ENCODE assay signal across 18 cellular contexts in the genomic region with DNA sequence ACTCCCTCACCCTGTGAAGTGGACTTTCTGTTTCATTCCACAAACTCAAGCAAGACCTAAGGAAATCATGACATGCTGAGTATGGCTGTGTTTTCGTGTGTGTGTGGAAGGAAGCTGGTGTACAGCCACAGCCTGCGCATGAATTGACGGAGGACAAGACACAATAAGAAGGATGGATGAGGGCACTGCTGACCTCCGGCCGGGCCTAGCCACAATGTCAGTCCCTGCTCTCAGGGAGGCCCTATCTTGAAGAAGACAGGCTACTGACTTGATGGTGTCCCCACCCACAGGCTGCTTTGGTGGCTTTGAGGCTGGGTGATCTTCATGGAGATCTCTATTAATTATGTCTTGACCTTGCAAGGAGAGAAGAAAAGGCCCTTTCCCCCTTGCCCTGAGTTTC. TPM values are rescaled to one million over a fixed set of nuclear protein-coding genes. Genes with fewer than 3 reads are reported as not detected.
DNase-seq lines count a peak whose midpoint lies in the region; TF ChIP-seq lines count a peak whose summit lies in the region.
"Had no signal": no experiment of that assay in that cellular context is flagged by ENCODE, and none has a peak within 500 bp of the region (broad histone marks: within the 10 kb centered on the region; RNA-seq: fewer than 3 reads in every experiment).

No MANE protein-coding gene starts in this region.

- H4K91ac ChIP-seq in mesenchymal stem cell (ENCODE audit: low read length): peak overlapping the region; percentile 85

- peak overlapping the region in 1 of 2 experiments; percentile 76 for H3K14ac ChIP-seq in mesenchymal stem cell (ENCODE audit: low read length in 2 of 2)

- H3K4me2 ChIP-seq in mesenchymal stem cell (ENCODE audit: low read length, poor library complexity, severe bottlenecking): no peak overlapping the region

- no peaks in the 10 kb centered on the region for H3K36me3 ChIP-seq in right atrium auricular region
- no peaks in the 10 kb centered on the region for H3K36me3 ChIP-seq in mesenchymal stem cell (ENCODE audit: control insufficient read depth in 1 of 2, insufficient read depth in 2 of 2, low read depth in 1 of 2, low read length in 2 of 2)
- no peaks in the 10 kb centered on the region for H3K36me3 ChIP-seq in testis (ENCODE audit: low read depth, missing control alignments)
- H3K36me3 ChIP-seq in transverse colon: no peaks in the 10 kb centered on the region
- no peaks in the 10 kb centered on the region for H3K36me3 ChIP-seq in WERI-Rb-1

- no peaks in the 10 kb centered on the region for H3K36me3 Mint-ChIP-seq in type B pancreatic cell

- no peak for TF ChIP-seq EP300 in transverse colon (IDR thresholded peaks at IDR 0.05; ENCODE audit: low read depth)

- no peak overlapping the region for H3K23ac ChIP-seq in mesenchymal stem cell (ENCODE audit: low read length in 2 of 2)

- no peak overlapping the region for H2BK120ac ChIP-seq in mesenchymal stem cell (ENCODE audit: low read depth, low read length)

- H3K27me3 ChIP-seq in right atrium auricular region (no peaks in the 10 kb centered on the region), mesenchymal stem cell (ENCODE audit: control insufficient read depth in 1 of 2, insufficient read depth in 1 of 2, low read length in 2 of 2) (no peaks in the 10 kb centered on the region), testis (no peaks in the 10 kb centered on the region), transverse colon (no peaks in the 10 kb centered on the region), WERI-Rb-1 (ENCODE audit: insufficient read depth, low read depth, severe bottlenecking) (no peaks in the 10 kb centered on the region)

- H3K4me3 ChIP-seq in right atrium auricular region (no peak overlapping the region), mesenchymal stem cell (ENCODE audit: insufficient read depth in 1 of 2, low read depth in 1 of 2, low read length in 2 of 2) (no peak overlapping the region), testis (no peak overlapping the region), transverse colon (no peak overlapping the region), WERI-Rb-1 (ENCODE audit: low read depth, low read length) (no peak overlapping the region)
- H3K4me3 ChIP-seq: GM23248 had no signal

- DNase-seq in cardiac septum (ENCODE audit: low spot score) (peak; percentile 58), right atrium auricular region (ENCODE audit: low spot score) (no peak), RWPE1 (ENCODE audit: low spot score) (no peak), mesenchymal stem cell (no peak), type B pancreatic cell (ENCODE audit: extremely low spot score, unreplicated experiment) (no peak), testis (no peak), transverse colon (no peak), WERI-Rb-1 (no peak)
- DNase-seq: ACHN; AML-193; Caco-2; CD4-positive, alpha-beta T cell; GDM1; GM23248; H7; HFFc6 had no signal

- no peaks in the 10 kb centered on the region for H3K79me1 ChIP-seq in mesenchymal stem cell (replicated peaks; ENCODE audit: low read length, poor library complexity, severe bottlenecking)

- H3K4me1 Mint-ChIP-seq in type B pancreatic cell (ENCODE audit: unreplicated experiment): peaks cover 38% of the 10 kb centered on the region

- peak overlapping the region; percentile 99 for H3K27ac Mint-ChIP-seq in type B pancreatic cell
- H3K27ac Mint-ChIP-seq: CD4-positive, alpha-beta T cell; HFFc6 had no signal

- H3K4me3 Mint-ChIP-seq in type B pancreatic cell: no peak overlapping the region
- H3K4me3 Mint-ChIP-seq: CD4-positive, alpha-beta T cell; HFFc6 had no signal

- H3K27ac ChIP-seq in right atrium auricular region: no peak overlapping the region
- H3K27ac ChIP-seq in RWPE1: peak overlapping the region; percentile 8; the same call in 1 of the 2 replicates
- no peak overlapping the region for H3K27ac ChIP-seq in mesenchymal stem cell (ENCODE audit: low read length, poor library complexity, severe bottlenecking)
- H3K27ac ChIP-seq in testis: peak overlapping the region in 1 of 2 donors; percentile 44
- no peak overlapping the region for H3K27ac ChIP-seq in transverse colon
- H3K27ac ChIP-seq in WERI-Rb-1: no peak overlapping the region
- H3K27ac ChIP-seq: C4-2B, GM23248 had no signal

- TF ChIP-seq CTCF in right atrium auricular region (IDR thresholded peaks at IDR 0.05) (no peak), RWPE1 (conservative IDR thresholded peaks at IDR 0.05; ENCODE audit: low read depth) (no peak), type B pancreatic cell (conservative IDR thresholded peaks at IDR 0.05) (no peak), testis (IDR thresholded peaks at IDR 0.05) (no peak), transverse colon (IDR thresholded peaks at IDR 0.05) (no peak), WERI-Rb-1 (IDR thresholded peaks at IDR 0.05; ENCODE audit: low read depth, low read length) (no peak)

- intact Hi-C loops in cardiac septum (cut with DNase I): no loop called here
- intact Hi-C loops in testis (cut with DNase I; ENCODE audit: low total_unique reads): no loop called here
- intact Hi-C loops in transverse colon (cut with DNase I; ENCODE audit: low total_unique reads): no loop called here

- no peak overlapping the region for H3K9ac ChIP-seq in mesenchymal stem cell (ENCODE audit: low read length)
- H3K9ac ChIP-seq: GM23248 had no signal

- in situ Hi-C loops in transverse colon (cut with MboI; ENCODE audit: low pct_ligation_motif_present in 1 of 4, low pct_unique_long_range_greater_than_20kb in 1 of 4, low sequenced_read_pairs in 3 of 4): no loop called here

- H3K4ac ChIP-seq in mesenchymal stem cell (ENCODE audit: low read depth in 1 of 2, low read length in 2 of 2): no peak overlapping the region

- H3K4me1 ChIP-seq in right atrium auricular region: no peaks in the 10 kb centered on the region
- H3K4me1 ChIP-seq in mesenchymal stem cell (ENCODE audit: control insufficient read depth, insufficient read depth, low read depth, low read length): peaks cover 17% of the 10 kb centered on the region
- peaks cover 29% of the 10 kb centered on the region for H3K4me1 ChIP-seq in testis
- peaks cover 13 to 48% (median 28%) of the 10 kb centered on the region in 4 donors for H3K4me1 ChIP-seq in transverse colon

- H3K9me3 ChIP-seq in right atrium auricular region (no peaks in the 10 kb centered on the region), mesenchymal stem cell (ENCODE audit: control insufficient read depth, low read length) (no peaks in the 10 kb centered on the region), testis (no peaks in the 10 kb centered on the region), transverse colon (no peaks in the 10 kb centered on the region), WERI-Rb-1 (ENCODE audit: severe bottlenecking) (no peaks in the 10 kb centered on the region)
- H3K9me3 ChIP-seq: Caco-2 had no signal

- no peak overlapping the region for H2BK5ac ChIP-seq in mesenchymal stem cell (ENCODE audit: low read depth, low read length, poor library complexity, severe bottlenecking)

- H2AK5ac ChIP-seq in mesenchymal stem cell (ENCODE audit: low read length, severe bottlenecking): peak overlapping the region; percentile 53

- TF ChIP-seq POLR2A in testis (IDR thresholded peaks at IDR 0.05) (no peak), transverse colon (IDR thresholded peaks at IDR 0.05) (no peak)

- H2AFZ ChIP-seq in mesenchymal stem cell (ENCODE audit: low read depth, low read length): no peak overlapping the region
- H2AFZ ChIP-seq: GM23248 had no signal

- no peaks in the 10 kb centered on the region for H3K9me3 Mint-ChIP-seq in type B pancreatic cell
- H3K9me3 Mint-ChIP-seq: CD4-positive, alpha-beta T cell; HFFc6 had no signal

- peak overlapping the region; percentile 7 for H2BK15ac ChIP-seq in mesenchymal stem cell (ENCODE audit: low read depth, poor library complexity, severe bottlenecking)

- peak overlapping the region; percentile 45 to 77 for H3K18ac ChIP-seq in mesenchymal stem cell (ENCODE audit: low read depth in 1 of 2, low read length in 2 of 2)

- peak overlapping the region; percentile 19 for H4K8ac ChIP-seq in mesenchymal stem cell (ENCODE audit: low read length)

- CTCF ChIA-PET in RWPE1 (lab: Yijun Ruan, JAX): no interaction called here

- 97% methylated on average over 5 of the region's 5 CpGs for WGBS in mesenchymal stem cell
- WGBS in testis, 2 donors: 85 to 96% methylated on average over 5 of the region's 5 CpGs
- WGBS in transverse colon (ENCODE audit: low coverage in 1 of 2), 2 donors: 76 to 80% methylated on average over 5 of the region's 5 CpGs

- peak overlapping the region in 1 of 2 experiments; percentile 81 for H2BK12ac ChIP-seq in mesenchymal stem cell (ENCODE audit: low read length in 2 of 2)

- H3K27me3 Mint-ChIP-seq in type B pancreatic cell: no peaks in the 10 kb centered on the region
- H3K27me3 Mint-ChIP-seq: CD4-positive, alpha-beta T cell had no signal

- POLR2A ChIA-PET in RWPE1 (lab: Yijun Ruan, JAX; ENCODE audit: low non-redundant PET): no interaction called here

RNA-seq across cellular contexts. Expression of gene CDCP1, which starts 39.3 kb away (rescaled TPM):
- total RNA-seq in cardiac septum (0.57 TPM), right atrium auricular region (1 to 10 TPM in 1 of 2 donors, under 1 TPM in 1; 0.48 to 2.8 TPM), type B pancreatic cell (ENCODE audit: low replicate concordance) (26.3 and 82.5 TPM in 2 replicates), testis (1 to 10 TPM; 1.1 to 2.7 TPM), transverse colon (10 to 100 TPM; 41.6 to 64.6 (median 53.4) TPM)
- 71.6 TPM for polyA plus RNA-seq in mesenchymal stem cell (2013, experiment 1 of 2)
- 71.5 TPM for polyA plus RNA-seq in mesenchymal stem cell (2013, experiment 2 of 2)
- polyA plus RNA-seq in testis (ENCODE audit: insufficient read depth, low read depth, low replicate concordance): 2.5 TPM

RNA-seq across cellular contexts. Expression of gene TMEM158, which starts 40.6 kb away (rescaled TPM):
- total RNA-seq in cardiac septum (0.38 TPM), right atrium auricular region (not detected), type B pancreatic cell (ENCODE audit: low replicate concordance) (8.9 and 10.1 TPM in 2 replicates), testis (10 to 100 TPM in 1 of 2 donors, 1 to 10 TPM in 1; 7.8 to 11.2 TPM), transverse colon (10 to 100 TPM in 1 of 4 donors, 1 to 10 TPM in 1, under 1 TPM in 1, not detected in 1; 0.82 to 23.9 (median 1.7) TPM)
- polyA plus RNA-seq in mesenchymal stem cell (2013, experiment 1 of 2): 142 TPM
- 144 TPM for polyA plus RNA-seq in mesenchymal stem cell (2013, experiment 2 of 2)
- polyA plus RNA-seq in testis (ENCODE audit: insufficient read depth, low read depth, low replicate concordance): 5.9 TPM
- total RNA-seq: CD4-positive, alpha-beta T cell had no signal
- polyA plus RNA-seq: HepG2 had no signal
